In genomic region chr11:58999291-58999680, GRCh38 we compare ENCODE assay signal across 11 cellular contexts. TPM values are rescaled to one million over a fixed set of nuclear protein-coding genes. Genes with fewer than 3 reads are reported as not detected.
DNase-seq lines count a peak whose midpoint lies in the region; ATAC-seq and TF ChIP-seq lines count a peak whose summit lies in the region.
"Had no signal": no experiment of that assay in that cellular context is flagged by ENCODE, and none has a peak within 500 bp of the region (broad histone marks: within the 10 kb centered on the region; RNA-seq: fewer than 3 reads in every experiment).

No MANE protein-coding gene starts in this region.

- H3K27ac ChIP-seq in colonic mucosa (no peak overlapping the region), WERI-Rb-1 (no peak overlapping the region)
- H3K27ac ChIP-seq: upper lobe of left lung had no signal

- H3K27ac Mint-ChIP-seq in natural killer cell treated with Interleukin-12 subunit alpha and Interleukin-12 subunit beta and Interleukin-15 and Interleukin-18, amount 100 ng/mL, for 72 hours = no peak overlapping the region

- H3K36me3 Mint-ChIP-seq in natural killer cell treated with Interleukin-12 subunit alpha and Interleukin-12 subunit beta and Interleukin-15 and Interleukin-18, amount 100 ng/mL, for 72 hours = no peaks in the 10 kb centered on the region

- H3K9me3 Mint-ChIP-seq in natural killer cell treated with Interleukin-12 subunit alpha and Interleukin-12 subunit beta and Interleukin-15 and Interleukin-18, amount 100 ng/mL, for 72 hours = no peaks in the 10 kb centered on the region

- H3K4me1 Mint-ChIP-seq in natural killer cell treated with Interleukin-12 subunit alpha and Interleukin-12 subunit beta and Interleukin-15 and Interleukin-18, amount 100 ng/mL, for 72 hours (ENCODE audit: low read depth in 2 of 2) = no peaks in the 10 kb centered on the region

- H3K27me3 ChIP-seq in colonic mucosa (no peaks in the 10 kb centered on the region), WERI-Rb-1 (ENCODE audit: insufficient read depth, low read depth, severe bottlenecking) (peaks cover 46% of the 10 kb centered on the region)
- H3K27me3 ChIP-seq: upper lobe of left lung had no signal

- DNase-seq in GM12865 (ENCODE audit: low read depth) = peak; percentile 12
- peak; percentile 23 for DNase-seq in colonic mucosa
- no peak for DNase-seq in natural killer cell treated with Interleukin-12 subunit alpha and Interleukin-12 subunit beta and Interleukin-15 and Interleukin-18, amount 100 ng/mL, for 72 hours (ENCODE audit: low spot score)
- DNase-seq in WERI-Rb-1 = no peak
- no peak for DNase-seq in NCI-H187 (lab: John Stamatoyannopoulos, UW)
- no peak for DNase-seq in activated T-cell treated with anti-CD3 and anti-CD28 coated beads, Interleukin-2, amount 50 U/mL, for 48 hours
- DNase-seq: erythroblast, upper lobe of left lung had no signal

- H3K9me3 ChIP-seq in colonic mucosa = no peaks in the 10 kb centered on the region
- no peaks in the 10 kb centered on the region for H3K9me3 ChIP-seq in WERI-Rb-1 (ENCODE audit: severe bottlenecking)
- H3K9me3 ChIP-seq: upper lobe of left lung had no signal

- peak; percentile 92 for ATAC-seq in GM21367 (IDR thresholded peaks at IDR 0.05; ENCODE audit: unreplicated experiment)
- ATAC-seq in HG03103 (IDR thresholded peaks at IDR 0.05; ENCODE audit: low read depth, unreplicated experiment) = peak; percentile 93
- no peak for ATAC-seq in natural killer cell treated with Interleukin-12 subunit alpha and Interleukin-12 subunit beta and Interleukin-15 and Interleukin-18, amount 100 ng/mL, for 72 hours

- H3K4me3 Mint-ChIP-seq in natural killer cell treated with Interleukin-12 subunit alpha and Interleukin-12 subunit beta and Interleukin-15 and Interleukin-18, amount 100 ng/mL, for 72 hours = no peak overlapping the region

- H3K27me3 Mint-ChIP-seq in natural killer cell treated with Interleukin-12 subunit alpha and Interleukin-12 subunit beta and Interleukin-15 and Interleukin-18, amount 100 ng/mL, for 72 hours = peaks cover 6 to 20% of the 10 kb centered on the region in 2 donors

- no peak overlapping the region for H3K9ac ChIP-seq in colonic mucosa (ENCODE audit: low read depth in 2 of 2, low read length in 2 of 2)

- no peaks in the 10 kb centered on the region for H3K4me1 ChIP-seq in colonic mucosa
- H3K4me1 ChIP-seq: upper lobe of left lung had no signal

- H3K36me3 ChIP-seq in colonic mucosa (no peaks in the 10 kb centered on the region), WERI-Rb-1 (no peaks in the 10 kb centered on the region)
- H3K36me3 ChIP-seq: upper lobe of left lung had no signal

- TF ChIP-seq CTCF in GM12865 (IDR thresholded peaks at IDR 0.05; ENCODE audit: insufficient read depth, low read depth, low read length, missing control alignments) = no peak
- no peak for TF ChIP-seq CTCF in colonic mucosa (IDR thresholded peaks at IDR 0.05)
- no peak for TF ChIP-seq CTCF in WERI-Rb-1 (IDR thresholded peaks at IDR 0.05; ENCODE audit: low read depth, low read length)

- H3K4me3 ChIP-seq in GM12865 (ENCODE audit: low read depth, low read length) (no peak overlapping the region), colonic mucosa (no peak overlapping the region), WERI-Rb-1 (ENCODE audit: low read depth, low read length) (no peak overlapping the region)
- H3K4me3 ChIP-seq: upper lobe of left lung had no signal

- intact Hi-C loops in colonic mucosa (cut with DNase I) = no loop called here

RNA-seq across cellular contexts. Expression of gene GLYATL1, which starts 60.0 kb away (rescaled TPM):
- 1 to 10 TPM in 1 of 2 donors, under 1 TPM in 1; 0.72 to 1.6 TPM for total RNA-seq in colonic mucosa
- not detected for total RNA-seq in natural killer cell treated with Interleukin-12 subunit alpha and Interleukin-12 subunit beta and Interleukin-15 and Interleukin-18, amount 100 ng/mL, for 72 hours
- total RNA-seq: osteocyte had no signal

Comparison
In these comparisons a context has a peak if more than half of its experiments do, and no peak if none do; other contexts are left out.
1. DNase-seq: peak in GM12865 (single experiment) and colonic mucosa (single experiment); none in natural killer cell treated with Interleukin-12 subunit alpha and Interleukin-12 subunit beta and Interleukin-15 and Interleukin-18, amount 100 ng/mL, for 72 hours (single experiment), WERI-Rb-1 (single experiment), NCI-H187 (0 of 2) and activated T-cell treated with anti-CD3 and anti-CD28 coated beads, Interleukin-2, amount 50 U/mL, for 48 hours (0 of 2).
2. ATAC-seq: peak in GM21367 (single experiment) and HG03103 (single experiment); none in natural killer cell treated with Interleukin-12 subunit alpha and Interleukin-12 subunit beta and Interleukin-15 and Interleukin-18, amount 100 ng/mL, for 72 hours (0 of 2).